Comparison of ENCODE assay signal across 16 cellular contexts in genomic region chr11:94219771-94220170, GRCh38.
A peak's percentile ranks its signal among the peaks of the same experiment; 100 is the strongest.
DNase-seq lines count a peak whose midpoint lies in the region; ATAC-seq and TF ChIP-seq lines count a peak whose summit lies in the region.
"Had no signal": no experiment of that assay in that cellular context is flagged by ENCODE, and none has a peak within 500 bp of the region (broad histone marks: within the 10 kb centered on the region; RNA-seq: fewer than 3 reads in every experiment).

No MANE protein-coding gene starts in this region.

- H3K9ac ChIP-seq in HCT116 (ENCODE audit: low read length): no peak overlapping the region
- no peak overlapping the region for H3K9ac ChIP-seq in endodermal cell (ENCODE audit: extremely low read depth, low read length, poor library complexity, severe bottlenecking)

- BruUV-seq in Caco-2 (replicated peaks; lab: Mats Ljungman, UMichigan) (no TSS peak), HCT116 (replicated peaks; lab: Mats Ljungman, UMichigan) (no TSS peak), OCI-LY7 (replicated peaks; lab: Mats Ljungman, UMichigan) (no TSS peak)

- H4K20me1 ChIP-seq in HCT116 (ENCODE audit: insufficient read depth) (no peaks in the 10 kb centered on the region), OCI-LY7 (ENCODE audit: insufficient read depth, low read length) (no peaks in the 10 kb centered on the region)

- CTCF ChIA-PET in Caco-2 (lab: Charles Lee): no interaction called here
- CTCF ChIA-PET in HCT116 (lab: Charles Lee): no interaction called here
- CTCF ChIA-PET in OCI-LY7 (lab: Charles Lee; ENCODE audit: unreplicated experiment): no interaction called here

- H3K9me2 ChIP-seq in HCT116 (ENCODE audit: insufficient read depth) (no peaks in the 10 kb centered on the region), OCI-LY7 (ENCODE audit: insufficient read depth, low read length) (no peaks in the 10 kb centered on the region)

- RAD21 ChIA-PET in HCT116 (lab: Charles Lee; ENCODE audit: low non-redundant PET in 1 of 2, low total read pairs in 2 of 2, uncharacterized antibody in 2 of 2, unreplicated experiment in 2 of 2): no interaction called here

- H3K4me2 ChIP-seq in HCT116 (ENCODE audit: low read length) (no peak overlapping the region), OCI-LY7 (ENCODE audit: low read length) (no peak overlapping the region)

- ATAC-seq in HCT116: no peak
- no peak for ATAC-seq in omental fat pad (ENCODE audit: low FRiP score)
- ATAC-seq in activated naive CD8-positive, alpha-beta T cell treated with anti-CD3 and anti-CD28 coated beads, Interleukin-2, amount 50 U/mL, for 24 hours: no peak
- ATAC-seq: Panc1 had no signal

- no peak for TF ChIP-seq POLR2A in HCT116 (IDR thresholded peaks at IDR 0.05; ENCODE audit: borderline replicate concordance, extremely low read depth, insufficient read depth, insufficient read length)

- no peak for TF ChIP-seq RAD21 in HCT116 (IDR thresholded peaks at IDR 0.05; ENCODE audit: low read depth)

- H3K4me1 Mint-ChIP-seq in Caco-2 (ENCODE audit: low read depth, unreplicated experiment) (no peaks in the 10 kb centered on the region), endodermal cell (no peaks in the 10 kb centered on the region)
- no peaks in the 10 kb centered on the region for H3K4me1 Mint-ChIP-seq in activated naive CD8-positive, alpha-beta T cell treated with anti-CD3 and anti-CD28 coated beads, Interleukin-2, amount 50 U/mL, for 24 hours
- H3K4me1 Mint-ChIP-seq: CD14-positive monocyte had no signal

- H3K4me1 ChIP-seq in Caco-2 (no peaks in the 10 kb centered on the region), HCT116 (ENCODE audit: control insufficient read depth in 1 of 2, insufficient read depth in 2 of 2, low read length in 2 of 2) (no peaks in the 10 kb centered on the region), OCI-LY7 (ENCODE audit: insufficient read depth, low read length, poor library complexity, severe bottlenecking) (no peaks in the 10 kb centered on the region), endodermal cell (ENCODE audit: control insufficient read depth, insufficient read depth, low read length) (no peaks in the 10 kb centered on the region)

- 89% methylated on average over 5 of the region's 5 CpGs for WGBS in endodermal cell (ENCODE audit: insufficient coverage in 1 of 2, insufficient read length in 1 of 2), 2 experiments

- H3K9me3 Mint-ChIP-seq in Caco-2 (ENCODE audit: unreplicated experiment) (peaks cover 61% of the 10 kb centered on the region), endodermal cell (peaks cover 35% of the 10 kb centered on the region)
- peaks cover 32% of the 10 kb centered on the region for H3K9me3 Mint-ChIP-seq in activated naive CD8-positive, alpha-beta T cell treated with anti-CD3 and anti-CD28 coated beads, Interleukin-2, amount 50 U/mL, for 24 hours

- H3K27ac ChIP-seq in HCT116 (ENCODE audit: low read depth, low read length) (no peak overlapping the region), OCI-LY7 (ENCODE audit: low read depth, low read length, poor library complexity, severe bottlenecking) (no peak overlapping the region), endodermal cell (ENCODE audit: low read depth, low read length) (no peak overlapping the region)
- H3K27ac ChIP-seq: HL-60 had no signal

- H3K4me3 ChIP-seq in Caco-2 (ENCODE audit: low read depth, low read length) (no peak overlapping the region), HCT116 (replicated peaks in 1 of 2; ENCODE audit: low read depth in 1 of 2, low read length in 2 of 2) (no peak overlapping the region), OCI-LY7 (ENCODE audit: low read depth, low read length, poor library complexity, severe bottlenecking) (no peak overlapping the region), endodermal cell (ENCODE audit: low read length) (peak overlapping the region; percentile 64)

- POLR2A ChIA-PET in Caco-2 (lab: Charles Lee) (no interaction called here), HCT116 (lab: Charles Lee) (no interaction called here), OCI-LY7 (lab: Charles Lee) (no interaction called here)

- DNase-seq in Caco-2 (peak; percentile 46 to 51), HCT116 (ENCODE audit: low read depth, low spot score) (no peak), OCI-LY7 (ENCODE audit: low spot score) (peak; percentile 6), endodermal cell (peak; percentile 50), GM10266 (ENCODE audit: extremely low spot score) (no peak), omental fat pad (ENCODE audit: low spot score) (no peak)
- no peak for DNase-seq in activated naive CD8-positive, alpha-beta T cell treated with anti-CD3 and anti-CD28 coated beads, Interleukin-2, amount 50 U/mL, for 24 hours
- DNase-seq: DMS79, H7, NCI-H1048, NCI-H1436 treated with DMSO at 0.1 percent for 48 hours, NCI-H2081 treated with DMSO at 0.1 percent for 48 hours, NCI-H345 had no signal

- H3K4me3 Mint-ChIP-seq in Caco-2 (ENCODE audit: unreplicated experiment) (no peak overlapping the region), endodermal cell (no peak overlapping the region)
- no peak overlapping the region for H3K4me3 Mint-ChIP-seq in activated naive CD8-positive, alpha-beta T cell treated with anti-CD3 and anti-CD28 coated beads, Interleukin-2, amount 50 U/mL, for 24 hours
- H3K4me3 Mint-ChIP-seq: CD14-positive monocyte had no signal

- no peak overlapping the region for H3K27ac Mint-ChIP-seq in Caco-2 (ENCODE audit: unreplicated experiment)
- no peak overlapping the region for H3K27ac Mint-ChIP-seq in endodermal cell
- no peak overlapping the region for H3K27ac Mint-ChIP-seq in activated naive CD8-positive, alpha-beta T cell treated with anti-CD3 and anti-CD28 coated beads, Interleukin-2, amount 50 U/mL, for 24 hours
- H3K27ac Mint-ChIP-seq: CD14-positive monocyte had no signal

- H3K9me3 ChIP-seq in Caco-2 (peaks cover 19% of the 10 kb centered on the region), HCT116 (ENCODE audit: control insufficient read depth in 1 of 2, insufficient read depth in 1 of 2, low read depth in 1 of 2, low read length in 2 of 2) (peaks cover 0 to 5% of the 10 kb centered on the region in 2 experiments; a peak in 2 of 4 replicates), OCI-LY7 (ENCODE audit: low read length) (0 out of 2 replicates have a peak, but pooled peaks cover 7% of the 10 kb centered on the region), endodermal cell (ENCODE audit: control insufficient read depth, low read length) (peaks cover 17% of the 10 kb centered on the region)

- no peaks in the 10 kb centered on the region for H3K27me3 ChIP-seq in Caco-2 (replicated peaks; ENCODE audit: control insufficient read depth, insufficient read depth, low read length)
- H3K27me3 ChIP-seq in HCT116 (ENCODE audit: insufficient read depth, low read length): no peaks in the 10 kb centered on the region
- no peaks in the 10 kb centered on the region for H3K27me3 ChIP-seq in endodermal cell (ENCODE audit: control insufficient read depth, insufficient read depth, low read length, poor library complexity, severe bottlenecking)

- intact Hi-C loops in Caco-2 (cut with micrococcal nuclease; ENCODE audit: unreplicated experiment) (no loop called here), HCT116 (cut with micrococcal nuclease) (no loop called here), OCI-LY7 (cut with micrococcal nuclease; ENCODE audit: unreplicated experiment) (no loop called here)

- TF ChIP-seq CTCF in Caco-2 (IDR thresholded peaks at IDR 0.05; ENCODE audit: insufficient read depth in 1 of 2, low read depth in 1 of 2, low read length in 1 of 2, severe bottlenecking in 1 of 2, unreplicated experiment in 1 of 2) (no peak), HCT116 (IDR thresholded peaks at IDR 0.05 in 2 of 3, conservative IDR thresholded peaks at IDR 0.05 in 1 of 3; ENCODE audit: borderline replicate concordance in 1 of 3, insufficient read depth in 1 of 3, low read depth in 2 of 3, low read length in 2 of 3) (no peak), OCI-LY7 (conservative IDR thresholded peaks at IDR 0.05; ENCODE audit: low read length) (no peak), endodermal cell (conservative IDR thresholded peaks at IDR 0.05) (no peak), GM10266 (IDR thresholded peaks at IDR 0.05; ENCODE audit: control insufficient read depth, insufficient read depth, low read depth, missing control alignments) (no peak), omental fat pad (IDR thresholded peaks at IDR 0.05) (no peak)

- H3K36me3 ChIP-seq in Caco-2 (ENCODE audit: control insufficient read depth, insufficient read depth, low read length) (no peaks in the 10 kb centered on the region), HCT116 (ENCODE audit: control insufficient read depth in 1 of 2, insufficient read depth in 2 of 2, low read length in 2 of 2) (no peaks in the 10 kb centered on the region), OCI-LY7 (ENCODE audit: insufficient read depth, low read length) (no peaks in the 10 kb centered on the region), endodermal cell (ENCODE audit: control insufficient read depth, insufficient read depth, low read length) (no peaks in the 10 kb centered on the region)

- H3K27me3 Mint-ChIP-seq in Caco-2 (ENCODE audit: insufficient read depth, unreplicated experiment) (peaks cover 6% of the 10 kb centered on the region), endodermal cell (ENCODE audit: insufficient read depth) (no peaks in the 10 kb centered on the region)
- H3K27me3 Mint-ChIP-seq in activated naive CD8-positive, alpha-beta T cell treated with anti-CD3 and anti-CD28 coated beads, Interleukin-2, amount 50 U/mL, for 24 hours: no peaks in the 10 kb centered on the region

- H3K36me3 Mint-ChIP-seq in Caco-2 (ENCODE audit: insufficient read depth, unreplicated experiment): no peaks in the 10 kb centered on the region
- H3K36me3 Mint-ChIP-seq in endodermal cell (ENCODE audit: low read depth): no peaks in the 10 kb centered on the region
- H3K36me3 Mint-ChIP-seq in activated naive CD8-positive, alpha-beta T cell treated with anti-CD3 and anti-CD28 coated beads, Interleukin-2, amount 50 U/mL, for 24 hours (ENCODE audit: low read depth): peaks cover 6% of the 10 kb centered on the region
- H3K36me3 Mint-ChIP-seq: CD14-positive monocyte had no signal

- H3K79me2 ChIP-seq in HCT116 (ENCODE audit: insufficient read depth, low read length) (no peaks in the 10 kb centered on the region), OCI-LY7 (ENCODE audit: insufficient read depth, low read depth, low read length) (no peaks in the 10 kb centered on the region)

- H2AFZ ChIP-seq in HCT116 (ENCODE audit: low read depth, low read length, poor library complexity, severe bottlenecking) (no peak overlapping the region), OCI-LY7 (ENCODE audit: low read length) (no peak overlapping the region)

TF ChIP-seq in HCT116, 20 proteins besides CTCF, POLR2A, EP300 and RAD21:
- TF ChIP-seq CBX3 (IDR thresholded peaks at IDR 0.05; ENCODE audit: low read depth) (peak; percentile 56; the same call in 1 of the 2 replicates), EZH2phosphoT487 (IDR thresholded peaks at IDR 0.05; ENCODE audit: borderline replicate concordance) (no peak)

Comparison
In these comparisons a context has a peak if more than half of its experiments do, and no peak if none do; other contexts are left out.
1. DNase-seq: peak in Caco-2 (2 of 2), OCI-LY7 (single experiment) and endodermal cell (single experiment); none in HCT116 (single experiment), GM10266 (single experiment), omental fat pad (single experiment) and activated naive CD8-positive, alpha-beta T cell treated with anti-CD3 and anti-CD28 coated beads, Interleukin-2, amount 50 U/mL, for 24 hours (single experiment).